In the genomic region with DNA sequence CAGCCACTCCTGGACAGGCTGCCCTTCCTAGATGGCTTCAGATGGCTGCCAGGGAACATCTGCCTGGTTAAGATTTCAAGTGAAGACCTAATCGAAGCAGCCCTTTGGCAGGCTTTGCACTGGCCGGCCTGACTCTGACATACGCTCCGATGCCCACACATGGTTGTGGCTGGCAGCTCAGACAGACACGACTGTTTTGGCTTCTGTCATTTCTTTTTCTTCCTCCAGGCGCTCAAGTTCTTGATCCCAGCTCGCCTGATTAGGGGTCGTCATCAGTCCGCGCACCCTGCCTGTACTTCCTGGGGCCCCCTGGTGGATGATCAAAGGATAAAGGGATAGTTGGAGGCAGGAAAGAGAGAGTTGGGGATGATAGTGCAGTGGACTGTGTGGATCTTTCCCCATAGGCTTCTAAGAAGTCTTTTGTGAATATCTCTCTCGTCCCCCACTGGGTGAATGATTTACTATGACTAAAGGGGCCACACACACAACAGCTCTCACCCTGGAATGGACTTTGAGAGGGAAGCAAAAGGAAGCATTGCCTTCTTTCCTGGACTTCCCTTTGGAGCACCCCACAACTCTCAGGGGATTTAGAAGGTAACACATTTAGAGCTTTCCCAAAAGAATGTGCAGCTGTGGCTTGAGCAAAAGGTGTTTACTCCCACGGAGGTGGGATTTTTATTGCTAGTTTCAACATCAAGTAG, we compare ENCODE assay signal across 8 cellular contexts. TPM values are rescaled to one million over a fixed set of nuclear protein-coding genes. Genes with fewer than 3 reads are reported as not detected.
A peak's percentile ranks its signal among the peaks of the same experiment; 100 is the strongest.
DNase-seq lines count a peak whose midpoint lies in the region; ATAC-seq and TF ChIP-seq lines count a peak whose summit lies in the region.

No MANE protein-coding gene starts in this region.

- no peaks in the 10 kb centered on the region for H3K9me3 ChIP-seq in adipocyte (ENCODE audit: control insufficient read depth, low read length)
- no peaks in the 10 kb centered on the region for H3K9me3 ChIP-seq in right atrium auricular region

- in situ Hi-C loops in GM13977 (cut with MboI; ENCODE audit: low pct_unique_long_range_greater_than_20kb, low sequenced_read_pairs, unreplicated experiment): no loop called here

- peak overlapping the region; percentile 78 for H3K9ac ChIP-seq in adipocyte (ENCODE audit: low read length)

- H3K27ac ChIP-seq in right atrium auricular region: peak overlapping the region; percentile 38 to 58

- DNase-seq in AG09309 (ENCODE audit: low read depth) (no peak), GM13977 (ENCODE audit: low spot score) (no peak), NCI-H2227 (lab: John Stamatoyannopoulos, UW; ENCODE audit: unreplicated experiment) (peak; percentile 84), adipocyte (ENCODE audit: low read depth) (peak; percentile 89), right atrium auricular region (ENCODE audit: low spot score) (peak; percentile 77), putamen (ENCODE audit: low spot score) (peak; percentile 27), NCI-H128 (lab: John Stamatoyannopoulos, UW; ENCODE audit: unreplicated experiment) (no peak)

- H3K36me3 ChIP-seq in adipocyte (ENCODE audit: control insufficient read depth, insufficient read depth, low read length, severe bottlenecking) (no peaks in the 10 kb centered on the region), right atrium auricular region (no peaks in the 10 kb centered on the region)

- no peaks in the 10 kb centered on the region for H3K27me3 ChIP-seq in adipocyte (replicated peaks; ENCODE audit: control insufficient read depth, insufficient read depth, low read length)
- H3K27me3 ChIP-seq in right atrium auricular region: no peaks in the 10 kb centered on the region

- H3K4me3 ChIP-seq in AG09309 (ENCODE audit: control insufficient read depth, low read depth, low read length): no peak overlapping the region; the same call in 1 of the 2 replicates
- H3K4me3 ChIP-seq in adipocyte (ENCODE audit: low read length): peak overlapping the region; percentile 35
- H3K4me3 ChIP-seq in right atrium auricular region: peak overlapping the region in 1 of 2 donors; percentile 24

- peak; percentile 84 for TF ChIP-seq CTCF in AG09309 (IDR thresholded peaks at IDR 0.05; ENCODE audit: control insufficient read depth, insufficient read depth, low read depth, low read length, missing control alignments)
- TF ChIP-seq CTCF in GM13977 (IDR thresholded peaks at IDR 0.05; ENCODE audit: extremely low read depth, insufficient read depth, missing control alignments): peak; percentile 41
- TF ChIP-seq CTCF in right atrium auricular region (IDR thresholded peaks at IDR 0.05): peak; percentile 65 to 76

- H3K4me1 ChIP-seq in adipocyte (ENCODE audit: control insufficient read depth, insufficient read depth, low read length): peaks cover 55% of the 10 kb centered on the region
- peaks cover 0 to 24% of the 10 kb centered on the region in 2 donors for H3K4me1 ChIP-seq in right atrium auricular region

- ATAC-seq in GM21447 (IDR thresholded peaks at IDR 0.05; ENCODE audit: unreplicated experiment): no peak

RNA-seq across cellular contexts. Expression of gene TRAM2, which starts 21.4 kb away (rescaled TPM):
- total RNA-seq in right atrium auricular region: 10 to 100 TPM; 10.3 to 15.9 TPM

Comparison
In these comparisons a context has a peak if more than half of its experiments do, and no peak if none do; other contexts are left out.
1. DNase-seq: peak in NCI-H2227 (single experiment), adipocyte (single experiment), right atrium auricular region (single experiment) and putamen (single experiment); none in AG09309 (single experiment), GM13977 (single experiment) and NCI-H128 (single experiment).
2. Peak in every context shown above with its lines, with median percentiles within 50 percentile points of each other: CTCF ChIP-seq.